8 cellular contexts compared by ENCODE assay signal in genomic region chr5:5421149-5421960, GRCh38. TPM values are rescaled to one million over a fixed set of nuclear protein-coding genes. Genes with fewer than 3 reads are reported as not detected.
DNase-seq lines count a peak whose midpoint lies in the region; ATAC-seq and TF ChIP-seq lines count a peak whose summit lies in the region.

No MANE protein-coding gene starts in this region.

- no peak for TF ChIP-seq CTCF in nephron (IDR thresholded peaks at IDR 0.05; ENCODE audit: unreplicated experiment in 3 of 3)

- H3K4me1 Mint-ChIP-seq in T-helper 1 cell treated with Interleukin-12 subunit alpha and Interleukin-12 subunit beta and Interleukin-4 antibody, amounts not matched to agents 30 μg/mL and 1 μg/mL, for 36 hours (ENCODE audit: low read depth): peaks cover 15% of the 10 kb centered on the region
- H3K4me1 Mint-ChIP-seq in nephron: peaks cover 41% of the 10 kb centered on the region

- H3K36me3 Mint-ChIP-seq in T-helper 1 cell treated with Interleukin-12 subunit alpha and Interleukin-12 subunit beta and Interleukin-4 antibody, amounts not matched to agents 30 μg/mL and 1 μg/mL, for 36 hours (ENCODE audit: low read depth): no peaks in the 10 kb centered on the region
- no peaks in the 10 kb centered on the region for H3K36me3 Mint-ChIP-seq in nephron (ENCODE audit: low read depth)

- peak overlapping the region; percentile 100 for H3K27ac ChIP-seq in ectodermal cell (ENCODE audit: insufficient read depth, low read depth, low read length, poor library complexity, severe bottlenecking)

- H3K4me1 ChIP-seq in ectodermal cell (ENCODE audit: control insufficient read depth, insufficient read depth, low read length): peaks cover 11% of the 10 kb centered on the region

- ATAC-seq in HG03095 (IDR thresholded peaks at IDR 0.05; ENCODE audit: unreplicated experiment): peak; percentile 2

- H3K4me3 Mint-ChIP-seq in T-helper 1 cell treated with Interleukin-12 subunit alpha and Interleukin-12 subunit beta and Interleukin-4 antibody, amounts not matched to agents 30 μg/mL and 1 μg/mL, for 36 hours: peak overlapping the region; percentile 91
- peak overlapping the region; percentile 92 to 94 (median 93) for H3K4me3 Mint-ChIP-seq in nephron

- H3K27me3 Mint-ChIP-seq in T-helper 1 cell treated with Interleukin-12 subunit alpha and Interleukin-12 subunit beta and Interleukin-4 antibody, amounts not matched to agents 30 μg/mL and 1 μg/mL, for 36 hours (ENCODE audit: low read depth): no peaks in the 10 kb centered on the region
- peaks cover 4% of the 10 kb centered on the region for H3K27me3 Mint-ChIP-seq in nephron (ENCODE audit: low read depth)

- H3K9me3 Mint-ChIP-seq in T-helper 1 cell treated with Interleukin-12 subunit alpha and Interleukin-12 subunit beta and Interleukin-4 antibody, amounts not matched to agents 30 μg/mL and 1 μg/mL, for 36 hours: no peaks in the 10 kb centered on the region
- H3K9me3 Mint-ChIP-seq in nephron: no peaks in the 10 kb centered on the region

- peak overlapping the region; percentile 95 for H3K27ac Mint-ChIP-seq in T-helper 1 cell treated with Interleukin-12 subunit alpha and Interleukin-12 subunit beta and Interleukin-4 antibody, amounts not matched to agents 30 μg/mL and 1 μg/mL, for 36 hours
- H3K27ac Mint-ChIP-seq in nephron: peak overlapping the region; percentile 99 to 100 (median 100)

- H3K9me3 ChIP-seq in ectodermal cell (ENCODE audit: control insufficient read depth, low read length): no peaks in the 10 kb centered on the region

- 30 to 32% methylated on average over 21 to 24 of the region's 24 CpGs for WGBS in ectodermal cell, 2 experiments

- peak overlapping the region; percentile 72 for H3K4me3 ChIP-seq in ectodermal cell (ENCODE audit: insufficient read depth, low read depth, low read length)

- no peaks in the 10 kb centered on the region for H3K36me3 ChIP-seq in ectodermal cell (ENCODE audit: control insufficient read depth, insufficient read depth, low read length)

- DNase-seq in NCI-H2171 treated with DMSO at 0.1 percent for 48 hours (lab: John Stamatoyannopoulos, UW) (peak; percentile 29), NCI-H2171 (lab: John Stamatoyannopoulos, UW) (no peak), HCEC 1CT (no peak), activated gamma-delta T cell treated with Interleukin-2 at 50 U/mL for 16 hours (no peak)

- no peaks in the 10 kb centered on the region for H3K27me3 ChIP-seq in ectodermal cell (ENCODE audit: control insufficient read depth, insufficient read depth, low read length, poor library complexity, severe bottlenecking)

RNA-seq across cellular contexts. Expression of gene ICE1, which starts 1.1 kb away (rescaled TPM):
- polyA plus RNA-seq in ectodermal cell (2013, experiment 1 of 4): 40.5 TPM
- polyA plus RNA-seq in ectodermal cell (2013, experiment 2 of 4): 42.8 TPM
- 30.5 TPM for polyA plus RNA-seq in ectodermal cell (2013, experiment 3 of 4)
- polyA plus RNA-seq in ectodermal cell (2013, experiment 4 of 4): 35.2 TPM
